In genomic region chr11:71474771-71475483, GRCh38 we compare ENCODE assay signal across 23 cellular contexts. TPM values are rescaled to one million over a fixed set of nuclear protein-coding genes. Genes with fewer than 3 reads are reported as not detected.
"Had no signal": no experiment of that assay in that cellular context is flagged by ENCODE, and none has a peak within 500 bp of the region (broad histone marks: within the 10 kb centered on the region; RNA-seq: fewer than 3 reads in every experiment).

No MANE protein-coding gene starts in this region.

- H3K36me3 ChIP-seq: neural progenitor cell had no signal

- H3K27ac Mint-ChIP-seq: activated naive CD4-positive, alpha-beta T cell treated with anti-CD3 and anti-CD28 coated beads, Interleukin-2, amount 50 U/mL, for 24 hours; brain; effector memory CD8-positive, alpha-beta T cell; naive B cell; progenitor cell of endocrine pancreas had no signal

- H3K4me3 ChIP-seq: colonic mucosa, dorsolateral prefrontal cortex, esophagus muscularis mucosa, lower lobe of right lung, neural progenitor cell, tibial artery had no signal

- H3K9ac ChIP-seq: neural progenitor cell had no signal

- H3K9me3 Mint-ChIP-seq: activated naive CD4-positive, alpha-beta T cell treated with anti-CD3 and anti-CD28 coated beads, Interleukin-2, amount 50 U/mL, for 24 hours; brain; effector memory CD8-positive, alpha-beta T cell; naive B cell; neural progenitor cell; stimulated activated naive CD8-positive, alpha-beta T cell treated with anti-CD3 and anti-CD28 coated beads, Interleukin-15, amount 100 ng/mL, for 72 hours had no signal

- H3K27me3 Mint-ChIP-seq: activated naive CD4-positive, alpha-beta T cell treated with anti-CD3 and anti-CD28 coated beads, Interleukin-2, amount 50 U/mL, for 24 hours; brain; effector memory CD8-positive, alpha-beta T cell; naive B cell; progenitor cell of endocrine pancreas; stimulated activated naive CD8-positive, alpha-beta T cell treated with anti-CD3 and anti-CD28 coated beads, Interleukin-15, amount 100 ng/mL, for 72 hours had no signal

- DNase-seq: activated gamma-delta T cell treated with Interleukin-2 at 50 U/mL for 16 hours; activated T-cell treated with anti-CD3 and anti-CD28 coated beads, Interleukin-2, amount 50 U/mL, for 1 hour; anterior cingulate cortex; central memory CD4-positive, alpha-beta T cell; colonic mucosa; effector memory CD8-positive, alpha-beta T cell; glutamatergic neuron; hypothalamus; lower lobe of right lung; naive B cell; retina; stimulated activated CD4-positive, alpha-beta T cell treated with anti-CD3 and anti-CD28 coated beads, Interleukin-12 subunit alpha, Interleukin-12 subunit beta, amount 100 ng/mL, for 4 hours; stimulated activated CD4-positive, alpha-beta T cell treated with anti-CD3 and anti-CD28 coated beads, Interleukin-4, amount 100 ng/mL, for 4 hours; stimulated activated naive CD8-positive, alpha-beta T cell treated with anti-CD3 and anti-CD28 coated beads, Interleukin-15, amount 100 ng/mL, for 72 hours; T-helper 1 cell; tibial artery had no signal

- H3K27ac ChIP-seq: colonic mucosa, dorsolateral prefrontal cortex, esophagus muscularis mucosa, lower lobe of right lung, neural progenitor cell, tibial artery had no signal

- H3K9me3 ChIP-seq: colonic mucosa, esophagus muscularis mucosa, lower lobe of right lung, tibial artery had no signal

- H3K4me3 Mint-ChIP-seq: activated naive CD4-positive, alpha-beta T cell treated with anti-CD3 and anti-CD28 coated beads, Interleukin-2, amount 50 U/mL, for 24 hours; brain; effector memory CD8-positive, alpha-beta T cell; naive B cell; neural progenitor cell; stimulated activated naive CD8-positive, alpha-beta T cell treated with anti-CD3 and anti-CD28 coated beads, Interleukin-15, amount 100 ng/mL, for 72 hours had no signal

- ATAC-seq: effector memory CD8-positive, alpha-beta T cell; lower lobe of right lung; stimulated activated naive CD8-positive, alpha-beta T cell treated with anti-CD3 and anti-CD28 coated beads, Interleukin-15, amount 100 ng/mL, for 72 hours had no signal

- H3K4me1 Mint-ChIP-seq: activated naive CD4-positive, alpha-beta T cell treated with anti-CD3 and anti-CD28 coated beads, Interleukin-2, amount 50 U/mL, for 24 hours; brain; naive B cell; stimulated activated naive CD8-positive, alpha-beta T cell treated with anti-CD3 and anti-CD28 coated beads, Interleukin-15, amount 100 ng/mL, for 72 hours had no signal

- H3K4me1 ChIP-seq: colonic mucosa, esophagus muscularis mucosa, lower lobe of right lung, tibial artery had no signal

- H3K27me3 ChIP-seq: colonic mucosa, dorsolateral prefrontal cortex, esophagus muscularis mucosa, neural progenitor cell, tibial artery had no signal

RNA-seq across cellular contexts. Expression of gene KRTAP5-7, which starts 52.1 kb away (rescaled TPM):
- total RNA-seq: esophagus muscularis mucosa, lower lobe of right lung, mucosa of gallbladder had no signal
